ENCODE assay signal across 8 cellular contexts in the genomic region with DNA sequence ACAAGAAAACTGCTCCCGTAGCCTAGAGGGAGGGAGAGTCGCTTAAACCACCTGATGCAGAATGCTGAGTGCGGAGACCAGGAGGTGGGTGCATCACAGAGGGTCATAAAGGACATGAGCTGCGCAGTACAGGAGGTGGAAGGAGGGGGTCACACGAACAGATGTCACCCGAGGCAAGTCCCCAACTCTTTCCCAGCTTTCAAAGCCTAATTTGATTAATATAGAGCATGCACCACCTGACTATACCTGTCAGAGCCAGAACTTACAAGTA. TPM values are rescaled to one million over a fixed set of nuclear protein-coding genes. Genes with fewer than 3 reads are reported as not detected.
DNase-seq lines count a peak whose midpoint lies in the region; ATAC-seq and TF ChIP-seq lines count a peak whose summit lies in the region.

No MANE protein-coding gene starts in this region.

- peak overlapping the region; percentile 90 for H3K4me2 ChIP-seq in neural progenitor cell

- H3K4me3 ChIP-seq in LNCaP clone FGC (ENCODE audit: low read depth, low read length) (peak overlapping the region; percentile 59), neural progenitor cell (peak overlapping the region; percentile 60)

- peaks cover 5 to 15% of the 10 kb centered on the region in 2 donors for H3K36me3 Mint-ChIP-seq in CD14-positive monocyte
- H3K36me3 Mint-ChIP-seq in chondrocyte (ENCODE audit: low read depth), result no peaks in the 10 kb centered on the region
- peaks cover 2% of the 10 kb centered on the region for H3K36me3 Mint-ChIP-seq in neural progenitor cell

- peaks cover 38% of the 10 kb centered on the region for H3K79me2 ChIP-seq in neural progenitor cell (ENCODE audit: low read depth)

- H3K9me3 Mint-ChIP-seq in CD14-positive monocyte (peaks cover 0 to 5% (median 0%) of the 10 kb centered on the region in 7 donors), chondrocyte (ENCODE audit: low read depth) (no peaks in the 10 kb centered on the region), neural progenitor cell (no peaks in the 10 kb centered on the region)

- peaks cover 21% of the 10 kb centered on the region for H3F3A ChIP-seq in neural progenitor cell (ENCODE audit: low read depth)

- H3K4me3 Mint-ChIP-seq in CD14-positive monocyte (peak overlapping the region; percentile 80 to 94), chondrocyte (ENCODE audit: unreplicated experiment) (peak overlapping the region; percentile 67), neural progenitor cell (peak overlapping the region; percentile 92)

- peaks cover 33% of the 10 kb centered on the region for H3K4me1 ChIP-seq in neural progenitor cell

- no peak for DNase-seq in CD14-positive monocyte (ENCODE audit: low spot score)
- no peak for DNase-seq in LNCaP clone FGC (ENCODE audit: low read depth)
- no peak for DNase-seq in chondrocyte (ENCODE audit: low spot score)
- no peak for DNase-seq in neural progenitor cell (ENCODE audit: low spot score)
- no peak for DNase-seq in SW480 (ENCODE audit: low spot score)
- no peak for DNase-seq in cortex of kidney (lab: John Stamatoyannopoulos, UW)

- H3K36me3 ChIP-seq in neural progenitor cell, result no peaks in the 10 kb centered on the region

- peaks cover 24% of the 10 kb centered on the region for H3K27me3 ChIP-seq in neural progenitor cell

- H2AFZ ChIP-seq in neural progenitor cell (replicated peaks), result no peak overlapping the region

- no peaks in the 10 kb centered on the region for H3K9me3 ChIP-seq in neural progenitor cell (ENCODE audit: low read depth)

- H3K27me3 Mint-ChIP-seq in CD14-positive monocyte (ENCODE audit: low read depth in 3 of 3) (peaks cover 11 to 13% (median 11%) of the 10 kb centered on the region in 3 donors), chondrocyte (ENCODE audit: low read depth) (no peaks in the 10 kb centered on the region), neural progenitor cell (ENCODE audit: insufficient read depth, low read depth) (peaks cover 11% of the 10 kb centered on the region)

- no peak for TF ChIP-seq CTCF in CD14-positive monocyte (IDR thresholded peaks at IDR 0.05)
- TF ChIP-seq CTCF in LNCaP clone FGC (IDR thresholded peaks at IDR 0.05; ENCODE audit: control insufficient read depth, extremely low read depth, insufficient read depth), result no peak
- no peak for TF ChIP-seq CTCF in chondrocyte (IDR thresholded peaks at IDR 0.05)
- TF ChIP-seq CTCF in neural progenitor cell (IDR thresholded peaks at IDR 0.05), result no peak

- intact Hi-C loops in CD14-positive monocyte (cut with micrococcal nuclease), result loop anchor here in 1 of 2 donors (5.0 to 10.0 kb wide), 2 partner anchors 66 to 208 kb away; a partner anchor contains a TSS

- ATAC-seq in HG02571 (IDR thresholded peaks at IDR 0.05; ENCODE audit: unreplicated experiment), result no peak
- ATAC-seq in HG02981 (IDR thresholded peaks at IDR 0.05; ENCODE audit: unreplicated experiment), result no peak

- H3K4me1 Mint-ChIP-seq in CD14-positive monocyte (peaks cover 43% of the 10 kb centered on the region), chondrocyte (ENCODE audit: low read depth) (peaks cover 48% of the 10 kb centered on the region), neural progenitor cell (peaks cover 29% of the 10 kb centered on the region)

- no peak overlapping the region for H3K27ac ChIP-seq in neural progenitor cell

- H3K9ac ChIP-seq in neural progenitor cell, result no peak overlapping the region

- peak overlapping the region in 6 of 7 donors; percentile 73 to 91 (median 88) for H3K27ac Mint-ChIP-seq in CD14-positive monocyte
- H3K27ac Mint-ChIP-seq in chondrocyte (ENCODE audit: unreplicated experiment), result peak overlapping the region; percentile 76
- H3K27ac Mint-ChIP-seq in neural progenitor cell, result peak overlapping the region; percentile 47

- H4K20me1 ChIP-seq in neural progenitor cell (ENCODE audit: low read depth), result peaks cover 26% of the 10 kb centered on the region

RNA-seq across cellular contexts. Expression of a gene that starts 0.9 kb away (rescaled TPM):
- 10 to 100 TPM; 16.7 to 18.0 TPM for polyA plus RNA-seq in CD14-positive monocyte
- total RNA-seq in chondrocyte, result 69.2 to 78.5 TPM (median 71.6 TPM) in 3 replicates
- total RNA-seq in neural progenitor cell (ENCODE audit: low replicate concordance), result 46.6 and 55.9 TPM in 2 replicates
